ENCODE assay signal across 19 cellular contexts in the genomic region with DNA sequence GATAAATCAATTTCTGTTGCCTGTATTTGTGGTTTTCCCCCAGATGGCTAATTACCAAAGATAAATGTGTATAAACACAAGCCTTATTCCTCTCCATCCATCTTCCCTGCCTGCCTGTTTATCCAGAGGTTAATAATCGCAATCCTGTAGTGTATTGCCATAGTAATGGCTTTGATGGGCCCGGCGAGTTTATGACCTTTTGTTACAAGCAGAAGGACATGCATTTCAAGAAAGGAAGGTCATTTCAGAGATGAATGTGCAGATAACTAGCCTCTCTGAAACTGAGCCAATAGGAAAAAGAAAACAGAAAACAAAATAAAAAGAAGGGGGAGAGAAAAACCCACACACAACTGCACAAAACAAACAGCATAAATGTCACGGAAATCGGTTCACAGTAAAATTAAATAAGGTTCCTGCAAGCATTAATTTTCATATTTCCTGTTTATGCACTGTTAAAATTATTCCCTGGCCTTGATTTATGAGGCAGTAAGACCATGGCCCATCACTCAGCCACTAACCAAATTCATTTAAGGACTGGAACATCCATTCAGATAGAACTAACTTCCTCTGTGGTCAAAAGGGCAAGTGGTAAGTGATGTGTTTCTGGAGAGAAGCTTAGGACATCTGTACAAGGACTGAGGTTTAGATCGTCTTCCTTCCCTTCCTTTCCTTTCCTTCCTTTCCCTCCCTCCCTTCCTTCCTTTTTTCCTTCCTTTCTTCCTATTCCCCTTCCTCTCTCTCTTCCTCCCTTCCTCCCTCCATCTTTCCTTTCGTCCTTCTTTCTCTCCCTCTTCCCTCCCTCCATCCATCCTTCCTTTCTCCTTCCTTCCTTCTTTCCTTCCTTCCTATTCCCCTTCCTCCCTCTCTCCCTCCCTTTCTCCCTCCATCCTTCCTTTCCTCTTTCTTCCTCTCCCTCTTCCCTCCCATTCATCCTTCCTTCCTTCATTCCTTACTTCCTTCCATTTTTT.
DNase-seq lines count a peak whose midpoint lies in the region; FAIRE-seq and TF ChIP-seq lines count a peak whose summit lies in the region.
"Had no signal": no experiment of that assay in that cellular context is flagged by ENCODE, and none has a peak within 500 bp of the region (broad histone marks: within the 10 kb centered on the region; RNA-seq: fewer than 3 reads in every experiment).

No MANE protein-coding gene starts in this region.

- no peak overlapping the region for H3K9ac ChIP-seq in HUES48 (ENCODE audit: low read depth, low read length)
- no peak overlapping the region for H3K9ac ChIP-seq in endodermal cell (ENCODE audit: extremely low read depth, low read length, poor library complexity, severe bottlenecking)
- no peak overlapping the region for H3K9ac ChIP-seq in kidney (ENCODE audit: low read length in 2 of 2)

- 0 out of 2 replicates have a peak, but pooled peaks cover 4% of the 10 kb centered on the region for H3K9me3 ChIP-seq in HUES48 (ENCODE audit: control insufficient read depth, insufficient read depth, low read length)
- no peaks in the 10 kb centered on the region for H3K9me3 ChIP-seq in endodermal cell (ENCODE audit: control insufficient read depth, low read length)
- H3K9me3 ChIP-seq in kidney (ENCODE audit: control insufficient read depth in 1 of 2, low read length in 2 of 2), result no peaks in the 10 kb centered on the region

- no peak for TF ChIP-seq CTCF in endodermal cell (conservative IDR thresholded peaks at IDR 0.05)
- TF ChIP-seq CTCF in kidney (IDR thresholded peaks at IDR 0.05; ENCODE audit: borderline replicate concordance, extremely low read depth, insufficient read depth), result no peak

- H3K36me3 ChIP-seq in HUES48 (ENCODE audit: control insufficient read depth, insufficient read depth, low read length) (no peaks in the 10 kb centered on the region), endodermal cell (ENCODE audit: control insufficient read depth, insufficient read depth, low read length) (no peaks in the 10 kb centered on the region), kidney (ENCODE audit: control insufficient read depth in 1 of 2, insufficient read depth in 2 of 2, low read length in 2 of 2) (no peaks in the 10 kb centered on the region)

- H3K4me1 ChIP-seq in HUES48 (ENCODE audit: control insufficient read depth, insufficient read depth, low read length) (peaks cover 15% of the 10 kb centered on the region), endodermal cell (ENCODE audit: control insufficient read depth, insufficient read depth, low read length) (no peaks in the 10 kb centered on the region), kidney (ENCODE audit: control insufficient read depth in 1 of 2, insufficient read depth in 1 of 2, low read depth in 1 of 2, low read length in 2 of 2) (no peaks in the 10 kb centered on the region)

- peaks cover 3% of the 10 kb centered on the region for H3K9me3 Mint-ChIP-seq in endodermal cell

- intact Hi-C loops in kidney (cut with DNase I), result no loop called here

- H3K27me3 ChIP-seq in HUES48 (ENCODE audit: control insufficient read depth, insufficient read depth, low read length) (peaks cover 11% of the 10 kb centered on the region; the same call in 1 of the 2 replicates), endodermal cell (ENCODE audit: control insufficient read depth, insufficient read depth, low read length, poor library complexity, severe bottlenecking) (no peaks in the 10 kb centered on the region)

- H3K4me3 Mint-ChIP-seq in endodermal cell, result no peak overlapping the region
- H3K4me3 Mint-ChIP-seq: B cell; CD8-positive, alpha-beta T cell; IgD-negative memory B cell; T-helper 17 cell had no signal

- FAIRE-seq in kidney (lab: Jason Lieb, UNC), result no peak
- FAIRE-seq: H1 had no signal

- H3K4me3 ChIP-seq in HUES48 (ENCODE audit: low read depth, low read length) (no peak overlapping the region; the same call in 1 of the 2 replicates), endodermal cell (ENCODE audit: low read length) (no peak overlapping the region), kidney (ENCODE audit: low read length in 2 of 2) (no peak overlapping the region)

- H3K36me3 Mint-ChIP-seq in endodermal cell (ENCODE audit: low read depth), result no peaks in the 10 kb centered on the region
- H3K36me3 Mint-ChIP-seq: CD8-positive, alpha-beta T cell; IgD-negative memory B cell had no signal

- WGBS in endodermal cell (ENCODE audit: insufficient coverage in 1 of 2, insufficient read length in 1 of 2), 2 experiments, result 59 to 61% methylated on average over 6 to 7 of the region's 7 CpGs

- DNase-seq in COR-L47 (lab: John Stamatoyannopoulos, UW) (peak; percentile 21), NCI-H748 (lab: John Stamatoyannopoulos, UW; ENCODE audit: unreplicated experiment) (peak; percentile 82), endodermal cell (peak; percentile 49), kidney (no peak), OCI-M1 (lab: John Stamatoyannopoulos, UW) (no peak), AG20443 (ENCODE audit: low spot score) (no peak)
- DNase-seq in activated CD8-positive, alpha-beta memory T cell treated with anti-CD3 and anti-CD28 coated beads, Interleukin-2, amount 50 U/mL, for 4 hours, result no peak
- DNase-seq: ACHN; CD8-positive, alpha-beta T cell; EL; NCI-H2029 treated with DMSO at 0.1 percent for 48 hours; NCI-H345; NCI-H774; Right ventricle myocardium superior; T-helper 17 cell had no signal

- H3K27ac ChIP-seq in HUES48 (ENCODE audit: low read depth, low read length) (peak overlapping the region; percentile 44), endodermal cell (ENCODE audit: low read depth, low read length) (no peak overlapping the region), kidney (ENCODE audit: low read depth in 2 of 2, low read length in 2 of 2) (no peak overlapping the region)

- H3K27ac Mint-ChIP-seq in endodermal cell, result no peak overlapping the region
- H3K27ac Mint-ChIP-seq: B cell; CD8-positive, alpha-beta T cell; IgD-negative memory B cell; T-helper 17 cell had no signal

- H3K27me3 Mint-ChIP-seq in endodermal cell (ENCODE audit: insufficient read depth), result peaks cover 33% of the 10 kb centered on the region
- H3K27me3 Mint-ChIP-seq: B cell, IgD-negative memory B cell, T-helper 17 cell had no signal

- peaks cover 12% of the 10 kb centered on the region for H3K4me1 Mint-ChIP-seq in endodermal cell
- H3K4me1 Mint-ChIP-seq: B cell, IgD-negative memory B cell, T-helper 17 cell had no signal

Comparison
In these comparisons a context has a peak if more than half of its experiments do, and no peak if none do; other contexts are left out.
1. DNase-seq: peak in COR-L47 (single experiment), NCI-H748 (single experiment) and endodermal cell (single experiment); none in kidney (single experiment), OCI-M1 (single experiment), activated CD8-positive, alpha-beta memory T cell treated with anti-CD3 and anti-CD28 coated beads, Interleukin-2, amount 50 U/mL, for 4 hours (single experiment) and AG20443 (single experiment).